21 cellular contexts compared by ENCODE assay signal in genomic region chr2:240419723-240420122, GRCh38.
"Had no signal": no experiment of that assay in that cellular context is flagged by ENCODE, and none has a peak within 500 bp of the region (broad histone marks: within the 10 kb centered on the region; RNA-seq: fewer than 3 reads in every experiment).

No MANE protein-coding gene starts in this region.

- H3K27me3 ChIP-seq: colonic mucosa, esophagus muscularis mucosa, gastrocnemius medialis, ovary, sigmoid colon, tibial nerve, upper lobe of left lung had no signal

- H3K9me3 ChIP-seq: colonic mucosa, gastrocnemius medialis, ovary had no signal

- DNase-seq: colonic mucosa; effector memory CD4-positive, alpha-beta T cell; nucleus accumbens; psoas muscle; stimulated activated CD4-positive, alpha-beta T cell treated with anti-CD3 and anti-CD28 coated beads, Interleukin-4, amount 100 ng/mL, for 4 hours had no signal

- ATAC-seq: gastrocnemius medialis; psoas muscle; stimulated activated memory B cell treated with anti-CD40 and anti-IgM and Interleukin-4, amounts not matched to agents 10 μg/mL and 1 μg/mL and 100 μg/mL, for 72 hours; stimulated activated naive CD8-positive, alpha-beta T cell treated with anti-CD3 and anti-CD28 coated beads, Interleukin-15, Interleukin-2, amounts not matched to agents 100 U/mL and 50 U/mL, for 24 hours had no signal

- H3K4me3 Mint-ChIP-seq: dendritic cell treated with granulocyte-macrophage colony-stimulating factor and Interleukin-4, amounts not matched to agents 40 ng/mL and 50 ng/mL, for 4 days; memory B cell; nephron; stimulated activated memory B cell treated with anti-CD40 and anti-IgM and Interleukin-4, amounts not matched to agents 10 μg/mL and 1 μg/mL and 100 μg/mL, for 72 hours had no signal

- FAIRE-seq: endothelial cell of umbilical vein, keratinocyte, urothelium cell line had no signal

- H3K27ac Mint-ChIP-seq: dendritic cell treated with granulocyte-macrophage colony-stimulating factor and Interleukin-4, amounts not matched to agents 40 ng/mL and 50 ng/mL, for 4 days; memory B cell; stimulated activated memory B cell treated with anti-CD40 and anti-IgM and Interleukin-4, amounts not matched to agents 10 μg/mL and 1 μg/mL and 100 μg/mL, for 72 hours had no signal

- H3K4me1 Mint-ChIP-seq: memory B cell; stimulated activated memory B cell treated with anti-CD40 and anti-IgM and Interleukin-4, amounts not matched to agents 10 μg/mL and 1 μg/mL and 100 μg/mL, for 72 hours had no signal

- H3K4me1 ChIP-seq: colonic mucosa, esophagus muscularis mucosa, gastrocnemius medialis, psoas muscle, sigmoid colon, upper lobe of left lung had no signal

- H3K4me3 ChIP-seq: colonic mucosa, esophagus muscularis mucosa, gastrocnemius medialis, lung, ovary, psoas muscle, sigmoid colon, thoracic aorta, tibial nerve, upper lobe of left lung had no signal

- H3K36me3 ChIP-seq: colonic mucosa, esophagus muscularis mucosa, gastrocnemius medialis, ovary, sigmoid colon, thoracic aorta, tibial nerve, upper lobe of left lung had no signal

- H3K27ac ChIP-seq: colonic mucosa, esophagus muscularis mucosa, gastrocnemius medialis, ovary, psoas muscle, sigmoid colon, thoracic aorta, tibial nerve, upper lobe of left lung had no signal

- H3K36me3 Mint-ChIP-seq: memory B cell had no signal
